ENCODE assay signal across 9 cellular contexts in the genomic region with DNA sequence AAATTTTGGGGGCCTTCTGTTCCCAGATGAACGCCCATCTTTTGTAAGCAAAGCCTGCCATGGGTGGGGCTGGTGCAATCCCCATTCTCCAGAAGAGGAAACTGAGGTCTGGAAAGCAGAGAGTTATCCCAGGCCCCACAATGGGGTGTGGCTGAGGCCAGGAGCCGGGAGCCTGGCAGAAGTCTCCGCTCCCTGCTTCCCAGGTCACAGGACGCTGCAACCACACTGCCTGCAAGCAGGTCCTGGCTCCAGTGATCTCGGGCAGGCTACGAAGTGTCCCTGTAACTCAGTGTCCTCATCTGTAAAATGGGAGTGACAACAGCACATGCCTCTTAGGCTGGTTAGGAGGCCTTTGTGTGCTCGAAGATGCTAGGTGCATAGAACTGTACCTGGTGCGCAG. TPM values are rescaled to one million over a fixed set of nuclear protein-coding genes. Genes with fewer than 3 reads are reported as not detected.
DNase-seq lines count a peak whose midpoint lies in the region; ATAC-seq, FAIRE-seq and TF ChIP-seq lines count a peak whose summit lies in the region.
"Had no signal": no experiment of that assay in that cellular context is flagged by ENCODE, and none has a peak within 500 bp of the region (broad histone marks: within the 10 kb centered on the region; RNA-seq: fewer than 3 reads in every experiment).

No MANE protein-coding gene starts in this region.

- H2BK120ac ChIP-seq in H9 (ENCODE audit: low read depth, low read length, poor library complexity, severe bottlenecking) (no peak overlapping the region), mesenchymal stem cell (ENCODE audit: low read depth, low read length) (no peak overlapping the region)

- DNase-seq in H9 (no peak), astrocyte (ENCODE audit: low read depth) (no peak), mesenchymal stem cell (no peak), SKM-1 (lab: John Stamatoyannopoulos, UW; ENCODE audit: unreplicated experiment) (no peak), pons (ENCODE audit: low spot score) (no peak), NCI-H2081 treated with DMSO at 0.1 percent for 48 hours (lab: John Stamatoyannopoulos, UW) (no peak)

- H3K36me3 ChIP-seq in astrocyte (ENCODE audit: insufficient read depth, low read length) (peaks cover 8% of the 10 kb centered on the region), mesenchymal stem cell (ENCODE audit: control insufficient read depth in 1 of 2, insufficient read depth in 2 of 2, low read depth in 1 of 2, low read length in 2 of 2) (peaks cover 27 to 38% of the 10 kb centered on the region in 2 experiments)
- H3K36me3 ChIP-seq: cardiac muscle cell had no signal

- no peak for ATAC-seq in GM18505 (IDR thresholded peaks at IDR 0.05; ENCODE audit: unreplicated experiment)

- no peak overlapping the region for H2BK5ac ChIP-seq in H9 (ENCODE audit: insufficient read length, low read length)
- no peak overlapping the region for H2BK5ac ChIP-seq in mesenchymal stem cell (ENCODE audit: low read depth, low read length, poor library complexity, severe bottlenecking)

- peaks cover 30 to 40% of the 10 kb centered on the region in 2 experiments for H3K4me1 Mint-ChIP-seq in H9
- peaks cover 8% of the 10 kb centered on the region for H3K4me1 Mint-ChIP-seq in astrocyte (ENCODE audit: low read depth, unreplicated experiment)

- H3K79me1 ChIP-seq in H9 (ENCODE audit: insufficient read depth, low read depth, low read length, poor library complexity, severe bottlenecking) (peaks cover 3% of the 10 kb centered on the region), mesenchymal stem cell (replicated peaks; ENCODE audit: low read length, poor library complexity, severe bottlenecking) (peaks cover 31% of the 10 kb centered on the region)

- peaks cover 16% of the 10 kb centered on the region for H3K23me2 ChIP-seq in H9 (ENCODE audit: insufficient read length, low read depth, low read length, poor library complexity, severe bottlenecking)

- H2AFZ ChIP-seq in H9 (ENCODE audit: low read length) (no peak overlapping the region), astrocyte (ENCODE audit: low read depth, low read length) (no peak overlapping the region), mesenchymal stem cell (ENCODE audit: low read depth, low read length) (no peak overlapping the region)

- H3K27me3 ChIP-seq in H9 (ENCODE audit: insufficient read depth, low read length): no peaks in the 10 kb centered on the region
- no peaks in the 10 kb centered on the region for H3K27me3 ChIP-seq in astrocyte (ENCODE audit: insufficient read depth, low read length)
- H3K27me3 ChIP-seq in mesenchymal stem cell (ENCODE audit: control insufficient read depth in 1 of 2, insufficient read depth in 1 of 2, low read length in 2 of 2): no peaks in the 10 kb centered on the region
- H3K27me3 ChIP-seq: cardiac muscle cell had no signal

- no peak for TF ChIP-seq CTCF in 22Rv1 (IDR thresholded peaks at IDR 0.05)
- no peak for TF ChIP-seq CTCF in H9 (conservative IDR thresholded peaks at IDR 0.05)
- no peak for TF ChIP-seq CTCF in astrocyte (IDR thresholded peaks at IDR 0.05; ENCODE audit: insufficient read depth, low read depth, low read length)

- WGBS in H9 (ENCODE audit: extremely low coverage, insufficient read length, low lambda C conversion rate): no CpG with 5 or more reads among the region's 8 CpGs
- WGBS in mesenchymal stem cell: 85% methylated on average over 8 of the region's 8 CpGs

- H2AK5ac ChIP-seq in H9 (ENCODE audit: insufficient read length, low read length): no peak overlapping the region
- peak overlapping the region; percentile 10 for H2AK5ac ChIP-seq in mesenchymal stem cell (ENCODE audit: low read length, severe bottlenecking)

- H3K23ac ChIP-seq in H9 (ENCODE audit: insufficient read length, low read depth, low read length) (no peak overlapping the region), mesenchymal stem cell (ENCODE audit: low read length in 2 of 2) (no peak overlapping the region)

- FAIRE-seq in astrocyte (lab: Jason Lieb, UNC): no peak

- H4K91ac ChIP-seq in H9 (ENCODE audit: insufficient read length, low read depth, low read length): no peak overlapping the region
- no peak overlapping the region for H4K91ac ChIP-seq in mesenchymal stem cell (ENCODE audit: low read length)

- no peak overlapping the region for H4K5ac ChIP-seq in H9 (ENCODE audit: insufficient read length, low read depth, low read length)

- H3K9me3 Mint-ChIP-seq in H9: no peaks in the 10 kb centered on the region
- H3K9me3 Mint-ChIP-seq in astrocyte (ENCODE audit: unreplicated experiment): no peaks in the 10 kb centered on the region

- H3K18ac ChIP-seq in H9 (ENCODE audit: insufficient read length, low read depth, low read length) (no peak overlapping the region), mesenchymal stem cell (ENCODE audit: low read depth in 1 of 2, low read length in 2 of 2) (no peak overlapping the region)

- H3K9ac ChIP-seq in H9 (ENCODE audit: extremely low read depth, insufficient read length, low read length): no peak overlapping the region
- H3K9ac ChIP-seq in astrocyte (ENCODE audit: low read length): no peak overlapping the region
- H3K9ac ChIP-seq in mesenchymal stem cell (ENCODE audit: low read length): peak overlapping the region; percentile 38

- H3K14ac ChIP-seq in H9 (ENCODE audit: insufficient read depth, low read length) (no peak overlapping the region), mesenchymal stem cell (ENCODE audit: low read length in 2 of 2) (no peak overlapping the region)

- no peak overlapping the region for H3K56ac ChIP-seq in H9 (ENCODE audit: insufficient read length, low read depth, low read length)

- H3K79me2 ChIP-seq in H9 (ENCODE audit: insufficient read depth, low read length) (no peaks in the 10 kb centered on the region; the same call in 1 of the 2 replicates), astrocyte (ENCODE audit: insufficient read depth, low read length) (peaks cover 29% of the 10 kb centered on the region)

- H3T11ph ChIP-seq in H9 (ENCODE audit: low read length): no peak overlapping the region

- no peak for TF ChIP-seq POLR2A in GM18505 (IDR thresholded peaks at IDR 0.05; ENCODE audit: borderline replicate concordance, extremely low read depth, insufficient read depth, insufficient read length)

- H3K4me1 ChIP-seq in H9 (ENCODE audit: insufficient read depth, low read length): peaks cover 9% of the 10 kb centered on the region; the same call in 1 of the 2 replicates
- peaks cover 18% of the 10 kb centered on the region for H3K4me1 ChIP-seq in astrocyte (ENCODE audit: insufficient read depth, low read length)
- H3K4me1 ChIP-seq in mesenchymal stem cell (ENCODE audit: control insufficient read depth, insufficient read depth, low read depth, low read length): peaks cover 33% of the 10 kb centered on the region

- H3K4me3 ChIP-seq in astrocyte (ENCODE audit: insufficient read depth, low read depth, low read length) (no peak overlapping the region), mesenchymal stem cell (ENCODE audit: insufficient read depth in 1 of 2, low read depth in 1 of 2, low read length in 2 of 2) (peak overlapping the region in 1 of 2 experiments; percentile 85)

- H2BK20ac ChIP-seq in H9 (ENCODE audit: low read depth, low read length, poor library complexity, severe bottlenecking): no peak overlapping the region

- peak overlapping the region; percentile 82 for H3K27ac ChIP-seq in 22Rv1
- H3K27ac ChIP-seq in H9 (ENCODE audit: insufficient read length, low read depth, low read length): no peak overlapping the region
- no peak overlapping the region for H3K27ac ChIP-seq in astrocyte (ENCODE audit: low read depth, low read length)
- H3K27ac ChIP-seq in mesenchymal stem cell (ENCODE audit: low read length, poor library complexity, severe bottlenecking): no peak overlapping the region
- H3K27ac ChIP-seq: cardiac muscle cell had no signal

- H3K36me3 Mint-ChIP-seq in H9 (ENCODE audit: insufficient read depth in 1 of 3, low read depth in 3 of 3): peaks cover 20 to 39% (median 32%) of the 10 kb centered on the region in 3 experiments; a peak in 6 of 7 replicates
- H3K36me3 Mint-ChIP-seq in astrocyte (ENCODE audit: low read depth, unreplicated experiment): peaks cover 11% of the 10 kb centered on the region

- H2BK15ac ChIP-seq in H9 (ENCODE audit: low read depth, low read length) (no peak overlapping the region), mesenchymal stem cell (ENCODE audit: low read depth, poor library complexity, severe bottlenecking) (no peak overlapping the region)

- H3K9me3 ChIP-seq in H9 (ENCODE audit: control insufficient read depth, low read depth, low read length) (no peaks in the 10 kb centered on the region), astrocyte (ENCODE audit: insufficient read depth, low read depth, low read length) (no peaks in the 10 kb centered on the region), mesenchymal stem cell (ENCODE audit: control insufficient read depth, low read length) (no peaks in the 10 kb centered on the region)

- H3K27me3 Mint-ChIP-seq in H9 (ENCODE audit: low read depth) (no peaks in the 10 kb centered on the region), astrocyte (ENCODE audit: low read depth, unreplicated experiment) (no peaks in the 10 kb centered on the region)

- H3K4me3 Mint-ChIP-seq in H9: peak overlapping the region; percentile 85 to 98
- peak overlapping the region; percentile 80 for H3K4me3 Mint-ChIP-seq in astrocyte (ENCODE audit: unreplicated experiment)

- H3K4ac ChIP-seq in H9 (ENCODE audit: low read depth, low read length) (no peak overlapping the region), mesenchymal stem cell (ENCODE audit: low read depth in 1 of 2, low read length in 2 of 2) (no peak overlapping the region)

- H3K27ac Mint-ChIP-seq in H9 (no peak overlapping the region), astrocyte (ENCODE audit: unreplicated experiment) (no peak overlapping the region)

- H2BK12ac ChIP-seq in H9 (ENCODE audit: insufficient read length, low read depth, low read length): no peak overlapping the region
- no peak overlapping the region for H2BK12ac ChIP-seq in mesenchymal stem cell (ENCODE audit: low read length in 2 of 2)

- no peak overlapping the region for H4K8ac ChIP-seq in H9 (replicated peaks; ENCODE audit: insufficient read length, low read depth, low read length)
- no peak overlapping the region for H4K8ac ChIP-seq in mesenchymal stem cell (ENCODE audit: low read length)

- no peaks in the 10 kb centered on the region for H4K20me1 ChIP-seq in H9 (ENCODE audit: control insufficient read depth, insufficient read depth, insufficient read length)
- H4K20me1 ChIP-seq in astrocyte (ENCODE audit: insufficient read depth, low read length): peaks cover 29% of the 10 kb centered on the region

- peak overlapping the region; percentile 19 for H3K4me2 ChIP-seq in H9 (ENCODE audit: insufficient read depth, insufficient read length, low read length)
- H3K4me2 ChIP-seq in astrocyte (ENCODE audit: low read length): peak overlapping the region; percentile 99
- H3K4me2 ChIP-seq in mesenchymal stem cell (ENCODE audit: low read length, poor library complexity, severe bottlenecking): peak overlapping the region; percentile 17

RNA-seq across cellular contexts. Expression of gene PLCB3, which starts 1.7 kb away (rescaled TPM):
- total RNA-seq in H9 (2021) (79.3 and 80.2 TPM in 2 replicates), astrocyte (48.7 and 50.9 TPM in 2 replicates)
- 22.4 TPM for polyA plus RNA-seq in mesenchymal stem cell (2013, experiment 1 of 2)
- polyA plus RNA-seq in mesenchymal stem cell (2013, experiment 2 of 2): 21.6 TPM

RNA-seq across cellular contexts. Expression of gene PPP1R14B, which starts 6.3 kb away (rescaled TPM):
- 358 and 363 TPM in 2 replicates for total RNA-seq in H9 (2021)
- 338 and 370 TPM in 2 replicates for total RNA-seq in astrocyte
- 279 TPM for polyA plus RNA-seq in mesenchymal stem cell (2013, experiment 1 of 2)
- polyA plus RNA-seq in mesenchymal stem cell (2013, experiment 2 of 2): 281 TPM

RNA-seq across cellular contexts. Expression of gene FKBP2, which starts 12.1 kb away (rescaled TPM):
- 36.5 and 41.0 TPM in 2 replicates for total RNA-seq in H9 (2021)
- 41.5 and 45.6 TPM in 2 replicates for total RNA-seq in astrocyte
- 70.1 TPM for polyA plus RNA-seq in mesenchymal stem cell (2013, experiment 1 of 2)
- 68.6 TPM for polyA plus RNA-seq in mesenchymal stem cell (2013, experiment 2 of 2)

RNA-seq across cellular contexts. Expression of gene VEGFB, which starts 18.7 kb away (rescaled TPM):
- total RNA-seq in H9 (2021) (57.1 and 57.7 TPM in 2 replicates), astrocyte (30.4 and 36.8 TPM in 2 replicates)
- 139 TPM for polyA plus RNA-seq in mesenchymal stem cell (2013, experiment 1 of 2)
- polyA plus RNA-seq in mesenchymal stem cell (2013, experiment 2 of 2): 137 TPM

RNA-seq across cellular contexts. Expression of gene DNAJC4, which starts 22.7 kb away (rescaled TPM):
- total RNA-seq in H9 (2021) (21.0 and 24.2 TPM in 2 replicates), astrocyte (23.8 and 25.7 TPM in 2 replicates)
- 38.5 TPM for polyA plus RNA-seq in mesenchymal stem cell (2013, experiment 1 of 2)
- 36.7 TPM for polyA plus RNA-seq in mesenchymal stem cell (2013, experiment 2 of 2)

Comparison
In these comparisons a context has a peak if more than half of its experiments do, and no peak if none do; other contexts are left out.
1. H3K4me2 ChIP-seq: peak in every context shown above with its lines; median percentile 99 in astrocyte; 19 in H9; 17 in mesenchymal stem cell.